In the genomic region with DNA sequence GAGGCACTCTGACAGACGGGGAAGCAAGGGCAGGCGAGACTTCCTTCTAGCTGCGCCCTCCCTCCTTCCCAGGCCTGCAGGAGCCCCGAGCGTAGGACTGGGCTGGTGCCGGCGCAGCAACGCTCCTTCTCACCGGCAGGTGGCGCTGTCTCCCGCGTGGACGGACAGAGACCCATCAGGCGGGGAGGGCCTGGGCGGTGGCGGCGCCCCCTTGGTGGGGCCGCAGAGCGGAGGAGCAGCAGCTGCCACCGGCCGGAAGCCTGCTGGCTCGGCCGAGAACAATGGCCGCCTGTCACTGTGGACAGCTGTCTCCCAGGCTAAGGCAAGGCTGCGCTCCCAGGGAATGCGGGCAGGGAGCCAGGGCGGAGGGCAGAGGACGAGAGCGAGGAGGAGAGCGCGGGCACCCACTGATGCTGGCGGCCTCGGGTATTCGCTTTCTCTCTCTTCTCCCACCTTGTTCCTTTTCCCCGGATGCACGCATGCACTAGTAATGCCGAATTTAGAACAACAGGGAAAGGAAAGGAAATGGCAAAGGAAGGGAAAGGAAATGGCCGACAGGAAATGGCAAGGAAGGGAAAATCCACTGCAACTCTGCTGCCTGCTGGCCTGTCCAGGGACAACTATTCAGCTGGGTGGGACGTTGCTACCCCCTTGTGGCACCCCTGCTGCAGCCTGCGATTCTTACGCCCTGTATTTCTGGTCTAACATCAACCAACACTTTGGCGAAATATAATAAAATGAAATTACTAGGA, we compare ENCODE assay signal across 1 cellular context.
TF ChIP-seq lines count a peak whose summit lies in the region.

No MANE protein-coding gene starts in this region.

TF ChIP-seq in HepG2, 621 proteins besides CTCF, POLR2A, EP300 and RAD21 (continued from another document and continues in another):
- TF ChIP-seq, protein P1, sequence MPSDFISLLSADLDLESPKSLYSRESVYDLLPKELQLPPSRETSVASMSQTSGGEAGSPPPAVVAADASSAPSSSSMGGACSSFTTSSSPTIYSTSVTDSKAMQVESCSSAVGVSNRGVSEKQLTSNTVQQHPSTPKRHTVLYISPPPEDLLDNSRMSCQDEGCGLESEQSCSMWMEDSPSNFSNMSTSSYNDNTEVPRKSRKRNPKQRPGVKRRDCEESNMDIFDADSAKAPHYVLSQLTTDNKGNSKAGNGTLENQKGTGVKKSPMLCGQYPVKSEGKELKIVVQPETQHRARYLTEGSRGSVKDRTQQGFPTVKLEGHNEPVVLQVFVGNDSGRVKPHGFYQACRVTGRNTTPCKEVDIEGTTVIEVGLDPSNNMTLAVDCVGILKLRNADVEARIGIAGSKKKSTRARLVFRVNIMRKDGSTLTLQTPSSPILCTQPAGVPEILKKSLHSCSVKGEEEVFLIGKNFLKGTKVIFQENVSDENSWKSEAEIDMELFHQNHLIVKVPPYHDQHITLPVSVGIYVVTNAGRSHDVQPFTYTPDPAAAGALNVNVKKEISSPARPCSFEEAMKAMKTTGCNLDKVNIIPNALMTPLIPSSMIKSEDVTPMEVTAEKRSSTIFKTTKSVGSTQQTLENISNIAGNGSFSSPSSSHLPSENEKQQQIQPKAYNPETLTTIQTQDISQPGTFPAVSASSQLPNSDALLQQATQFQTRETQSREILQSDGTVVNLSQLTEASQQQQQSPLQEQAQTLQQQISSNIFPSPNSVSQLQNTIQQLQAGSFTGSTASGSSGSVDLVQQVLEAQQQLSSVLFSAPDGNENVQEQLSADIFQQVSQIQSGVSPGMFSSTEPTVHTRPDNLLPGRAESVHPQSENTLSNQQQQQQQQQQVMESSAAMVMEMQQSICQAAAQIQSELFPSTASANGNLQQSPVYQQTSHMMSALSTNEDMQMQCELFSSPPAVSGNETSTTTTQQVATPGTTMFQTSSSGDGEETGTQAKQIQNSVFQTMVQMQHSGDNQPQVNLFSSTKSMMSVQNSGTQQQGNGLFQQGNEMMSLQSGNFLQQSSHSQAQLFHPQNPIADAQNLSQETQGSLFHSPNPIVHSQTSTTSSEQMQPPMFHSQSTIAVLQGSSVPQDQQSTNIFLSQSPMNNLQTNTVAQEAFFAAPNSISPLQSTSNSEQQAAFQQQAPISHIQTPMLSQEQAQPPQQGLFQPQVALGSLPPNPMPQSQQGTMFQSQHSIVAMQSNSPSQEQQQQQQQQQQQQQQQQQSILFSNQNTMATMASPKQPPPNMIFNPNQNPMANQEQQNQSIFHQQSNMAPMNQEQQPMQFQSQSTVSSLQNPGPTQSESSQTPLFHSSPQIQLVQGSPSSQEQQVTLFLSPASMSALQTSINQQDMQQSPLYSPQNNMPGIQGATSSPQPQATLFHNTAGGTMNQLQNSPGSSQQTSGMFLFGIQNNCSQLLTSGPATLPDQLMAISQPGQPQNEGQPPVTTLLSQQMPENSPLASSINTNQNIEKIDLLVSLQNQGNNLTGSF (CRISPR knock-in tag; IDR thresholded peaks at IDR 0.05) = no peak
- TF ChIP-seq GTF3A (CRISPR knock-in tag; conservative IDR thresholded peaks at IDR 0.05) (no peak; the same call in 1 of the 2 replicates), HHEX (CRISPR knock-in tag; IDR thresholded peaks at IDR 0.05) (0 out of 2 replicates have a peak, but pooled peaks have one; percentile 33), DNMT3B (CRISPR knock-in tag; conservative IDR thresholded peaks at IDR 0.05) (0 out of 2 replicates have a peak, but pooled peaks have one; percentile 53), ZNF124 (CRISPR knock-in tag; IDR thresholded peaks at IDR 0.05) (peak; percentile 18), ZNF317 (CRISPR knock-in tag; IDR thresholded peaks at IDR 0.05) (0 out of 2 replicates have a peak, but pooled peaks have one; percentile 70), ARNTL (CRISPR knock-in tag; IDR thresholded peaks at IDR 0.05) (peak; percentile 30; the same call in 1 of the 2 replicates), ZNF567 (CRISPR knock-in tag; IDR thresholded peaks at IDR 0.05; ENCODE audit: borderline replicate concordance) (peak; percentile 94; the same call in 1 of the 2 replicates), ZNF713 (CRISPR knock-in tag; IDR thresholded peaks at IDR 0.05) (peak; percentile 86; the same call in 1 of the 2 replicates), ETV5 (CRISPR knock-in tag; IDR thresholded peaks at IDR 0.05; ENCODE audit: borderline replicate concordance) (peak; percentile 86), ZNF598 (CRISPR knock-in tag; IDR thresholded peaks at IDR 0.05; ENCODE audit: borderline replicate concordance) (no peak), DPF2 (CRISPR knock-in tag; IDR thresholded peaks at IDR 0.05; ENCODE audit: borderline replicate concordance, low read depth) (peak; percentile 50; the same call in 1 of the 2 replicates), ZNF780A (CRISPR knock-in tag; IDR thresholded peaks at IDR 0.05) (peak; percentile 72; the same call in 1 of the 2 replicates), STAT5B (CRISPR knock-in tag; IDR thresholded peaks at IDR 0.05) (no peak), HMGA1 (CRISPR knock-in tag; conservative IDR thresholded peaks at IDR 0.05) (no peak), PRMT3 (CRISPR knock-in tag; IDR thresholded peaks at IDR 0.05; ENCODE audit: borderline replicate concordance, low read depth) (no peak), ZC3H13 (CRISPR knock-in tag; IDR thresholded peaks at IDR 0.05) (no peak), HOXA7 (CRISPR knock-in tag; IDR thresholded peaks at IDR 0.05) (no peak), PITX1 (CRISPR knock-in tag; IDR thresholded peaks at IDR 0.05) (peak; percentile 67; the same call in 1 of the 2 replicates), ZNF225 (CRISPR knock-in tag; IDR thresholded peaks at IDR 0.05) (no peak), ISL2 (CRISPR knock-in tag; IDR thresholded peaks at IDR 0.05) (0 out of 2 replicates have a peak, but pooled peaks have one; percentile 49), KDM6A (CRISPR knock-in tag; IDR thresholded peaks at IDR 0.05; ENCODE audit: low read depth) (no peak), TP53 (CRISPR knock-in tag; conservative IDR thresholded peaks at IDR 0.05) (0 out of 2 replicates have a peak, but pooled peaks have one; percentile 46), SAFB2 (CRISPR knock-in tag; IDR thresholded peaks at IDR 0.05; ENCODE audit: borderline replicate concordance, low read depth) (0 out of 2 replicates have a peak, but pooled peaks have one; percentile 73), STAG1 (CRISPR knock-in tag; IDR thresholded peaks at IDR 0.05) (peak; percentile 90), ZNF543 (CRISPR knock-in tag; IDR thresholded peaks at IDR 0.05) (peak; percentile 94; the same call in 1 of the 2 replicates), ZNF451 (CRISPR knock-in tag; IDR thresholded peaks at IDR 0.05) (peak; percentile 63; the same call in 1 of the 2 replicates), ZNF30 (CRISPR knock-in tag; IDR thresholded peaks at IDR 0.05) (no peak), ZNF329 (CRISPR knock-in tag; IDR thresholded peaks at IDR 0.05; ENCODE audit: low read depth) (0 out of 2 replicates have a peak, but pooled peaks have one; percentile 35), PHF20 (CRISPR knock-in tag; IDR thresholded peaks at IDR 0.05) (peak; percentile 58), ZZZ3 (CRISPR knock-in tag; IDR thresholded peaks at IDR 0.05; ENCODE audit: borderline replicate concordance) (0 out of 2 replicates have a peak, but pooled peaks have one; percentile 26), ZNF251 (CRISPR knock-in tag; IDR thresholded peaks at IDR 0.05) (no peak), BHLHE40 (IDR thresholded peaks at IDR 0.05; ENCODE audit: low read length) (0 out of 2 replicates have a peak, but pooled peaks have one; percentile 13), ZNF746 (CRISPR knock-in tag; IDR thresholded peaks at IDR 0.05) (0 out of 2 replicates have a peak, but pooled peaks have one; percentile 15), ZMAT3 (CRISPR knock-in tag; conservative IDR thresholded peaks at IDR 0.05) (peak; percentile 85), ZNF292 (CRISPR knock-in tag; IDR thresholded peaks at IDR 0.05; ENCODE audit: borderline replicate concordance, low read depth) (peak; percentile 79; the same call in 1 of the 2 replicates), ZNF670 (CRISPR knock-in tag; IDR thresholded peaks at IDR 0.05; ENCODE audit: borderline replicate concordance) (no peak), ZNF550 (CRISPR knock-in tag; IDR thresholded peaks at IDR 0.05; ENCODE audit: borderline replicate concordance) (0 out of 2 replicates have a peak, but pooled peaks have one; percentile 24)
- TF ChIP-seq, protein P2, sequence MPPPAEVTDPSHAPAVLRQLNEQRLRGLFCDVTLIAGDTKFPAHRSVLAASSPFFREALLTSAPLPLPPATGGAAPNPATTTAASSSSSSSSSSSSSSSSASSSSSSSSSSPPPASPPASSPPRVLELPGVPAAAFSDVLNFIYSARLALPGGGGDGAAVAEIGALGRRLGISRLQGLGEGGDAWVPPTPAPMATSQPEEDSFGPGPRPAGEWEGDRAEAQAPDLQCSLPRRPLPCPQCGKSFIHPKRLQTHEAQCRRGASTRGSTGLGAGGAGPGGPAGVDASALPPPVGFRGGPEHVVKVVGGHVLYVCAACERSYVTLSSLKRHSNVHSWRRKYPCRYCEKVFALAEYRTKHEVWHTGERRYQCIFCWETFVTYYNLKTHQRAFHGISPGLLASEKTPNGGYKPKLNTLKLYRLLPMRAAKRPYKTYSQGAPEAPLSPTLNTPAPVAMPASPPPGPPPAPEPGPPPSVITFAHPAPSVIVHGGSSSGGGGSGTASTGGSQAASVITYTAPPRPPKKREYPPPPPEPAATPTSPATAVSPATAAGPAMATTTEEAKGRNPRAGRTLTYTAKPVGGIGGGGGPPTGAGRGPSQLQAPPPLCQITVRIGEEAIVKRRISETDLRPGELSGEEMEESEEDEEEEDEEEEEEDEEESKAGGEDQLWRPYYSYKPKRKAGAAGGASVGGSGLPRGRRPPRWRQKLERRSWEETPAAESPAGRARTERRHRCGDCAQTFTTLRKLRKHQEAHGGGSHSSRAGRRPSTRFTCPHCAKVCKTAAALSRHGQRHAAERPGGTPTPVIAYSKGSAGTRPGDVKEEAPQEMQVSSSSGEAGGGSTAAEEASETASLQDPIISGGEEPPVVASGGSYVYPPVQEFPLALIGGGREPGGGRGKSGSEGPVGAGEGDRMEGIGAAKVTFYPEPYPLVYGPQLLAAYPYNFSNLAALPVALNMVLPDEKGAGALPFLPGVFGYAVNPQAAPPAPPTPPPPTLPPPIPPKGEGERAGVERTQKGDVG (CRISPR knock-in tag; IDR thresholded peaks at IDR 0.05; ENCODE audit: borderline replicate concordance) = 0 out of 2 replicates have a peak, but pooled peaks have one; percentile 84
- TF ChIP-seq, protein P3, sequence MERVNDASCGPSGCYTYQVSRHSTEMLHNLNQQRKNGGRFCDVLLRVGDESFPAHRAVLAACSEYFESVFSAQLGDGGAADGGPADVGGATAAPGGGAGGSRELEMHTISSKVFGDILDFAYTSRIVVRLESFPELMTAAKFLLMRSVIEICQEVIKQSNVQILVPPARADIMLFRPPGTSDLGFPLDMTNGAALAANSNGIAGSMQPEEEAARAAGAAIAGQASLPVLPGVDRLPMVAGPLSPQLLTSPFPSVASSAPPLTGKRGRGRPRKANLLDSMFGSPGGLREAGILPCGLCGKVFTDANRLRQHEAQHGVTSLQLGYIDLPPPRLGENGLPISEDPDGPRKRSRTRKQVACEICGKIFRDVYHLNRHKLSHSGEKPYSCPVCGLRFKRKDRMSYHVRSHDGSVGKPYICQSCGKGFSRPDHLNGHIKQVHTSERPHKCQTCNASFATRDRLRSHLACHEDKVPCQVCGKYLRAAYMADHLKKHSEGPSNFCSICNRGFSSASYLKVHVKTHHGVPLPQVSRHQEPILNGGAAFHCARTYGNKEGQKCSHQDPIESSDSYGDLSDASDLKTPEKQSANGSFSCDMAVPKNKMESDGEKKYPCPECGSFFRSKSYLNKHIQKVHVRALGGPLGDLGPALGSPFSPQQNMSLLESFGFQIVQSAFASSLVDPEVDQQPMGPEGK (CRISPR knock-in tag; IDR thresholded peaks at IDR 0.05) = peak; percentile 100
- TF ChIP-seq, protein P4, sequence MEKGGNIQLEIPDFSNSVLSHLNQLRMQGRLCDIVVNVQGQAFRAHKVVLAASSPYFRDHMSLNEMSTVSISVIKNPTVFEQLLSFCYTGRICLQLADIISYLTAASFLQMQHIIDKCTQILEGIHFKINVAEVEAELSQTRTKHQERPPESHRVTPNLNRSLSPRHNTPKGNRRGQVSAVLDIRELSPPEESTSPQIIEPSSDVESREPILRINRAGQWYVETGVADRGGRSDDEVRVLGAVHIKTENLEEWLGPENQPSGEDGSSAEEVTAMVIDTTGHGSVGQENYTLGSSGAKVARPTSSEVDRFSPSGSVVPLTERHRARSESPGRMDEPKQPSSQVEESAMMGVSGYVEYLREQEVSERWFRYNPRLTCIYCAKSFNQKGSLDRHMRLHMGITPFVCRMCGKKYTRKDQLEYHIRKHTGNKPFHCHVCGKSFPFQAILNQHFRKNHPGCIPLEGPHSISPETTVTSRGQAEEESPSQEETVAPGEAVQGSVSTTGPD (CRISPR knock-in tag; IDR thresholded peaks at IDR 0.05) = peak; percentile 51; the same call in 1 of the 2 replicates
- TF ChIP-seq, protein P5, sequence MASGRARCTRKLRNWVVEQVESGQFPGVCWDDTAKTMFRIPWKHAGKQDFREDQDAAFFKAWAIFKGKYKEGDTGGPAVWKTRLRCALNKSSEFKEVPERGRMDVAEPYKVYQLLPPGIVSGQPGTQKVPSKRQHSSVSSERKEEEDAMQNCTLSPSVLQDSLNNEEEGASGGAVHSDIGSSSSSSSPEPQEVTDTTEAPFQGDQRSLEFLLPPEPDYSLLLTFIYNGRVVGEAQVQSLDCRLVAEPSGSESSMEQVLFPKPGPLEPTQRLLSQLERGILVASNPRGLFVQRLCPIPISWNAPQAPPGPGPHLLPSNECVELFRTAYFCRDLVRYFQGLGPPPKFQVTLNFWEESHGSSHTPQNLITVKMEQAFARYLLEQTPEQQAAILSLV (CRISPR knock-in tag; IDR thresholded peaks at IDR 0.05; ENCODE audit: borderline replicate concordance) = peak; percentile 69; the same call in 1 of the 2 replicates
- TF ChIP-seq, protein P6, sequence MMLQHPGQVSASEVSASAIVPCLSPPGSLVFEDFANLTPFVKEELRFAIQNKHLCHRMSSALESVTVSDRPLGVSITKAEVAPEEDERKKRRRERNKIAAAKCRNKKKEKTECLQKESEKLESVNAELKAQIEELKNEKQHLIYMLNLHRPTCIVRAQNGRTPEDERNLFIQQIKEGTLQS (CRISPR knock-in tag; IDR thresholded peaks at IDR 0.05) = 0 out of 2 replicates have a peak, but pooled peaks have one; percentile 9
- TF ChIP-seq, protein P7, sequence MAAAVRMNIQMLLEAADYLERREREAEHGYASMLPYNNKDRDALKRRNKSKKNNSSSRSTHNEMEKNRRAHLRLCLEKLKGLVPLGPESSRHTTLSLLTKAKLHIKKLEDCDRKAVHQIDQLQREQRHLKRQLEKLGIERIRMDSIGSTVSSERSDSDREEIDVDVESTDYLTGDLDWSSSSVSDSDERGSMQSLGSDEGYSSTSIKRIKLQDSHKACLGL (CRISPR knock-in tag; IDR thresholded peaks at IDR 0.05) = peak; percentile 71
